In the genomic region with DNA sequence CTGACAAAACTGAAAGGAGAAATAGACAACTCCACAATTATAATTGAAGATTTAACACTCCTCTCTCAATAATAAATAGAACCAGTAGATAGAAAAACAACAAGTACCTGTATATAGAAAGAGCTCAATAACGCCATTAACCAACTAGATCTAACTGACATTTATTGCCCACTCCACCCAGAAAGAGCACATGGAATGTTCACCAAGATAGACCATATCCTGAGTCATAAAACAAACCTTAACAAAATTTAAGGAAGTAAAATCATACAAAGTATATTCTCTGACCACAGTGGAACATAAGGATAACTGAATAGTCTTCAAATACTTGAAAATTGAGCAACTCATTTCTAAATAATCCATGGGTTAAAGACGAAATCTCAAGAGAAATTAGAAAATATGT, we compare ENCODE assay signal across 21 cellular contexts. TPM values are rescaled to one million over a fixed set of nuclear protein-coding genes. Genes with fewer than 3 reads are reported as not detected.
"Had no signal": no experiment of that assay in that cellular context is flagged by ENCODE, and none has a peak within 500 bp of the region (broad histone marks: within the 10 kb centered on the region; RNA-seq: fewer than 3 reads in every experiment).

No MANE protein-coding gene starts in this region.

- H3K36me3 ChIP-seq: ascending aorta, right lobe of liver, spleen, thoracic aorta, upper lobe of right lung had no signal

- H3K9me3 Mint-ChIP-seq: activated naive CD4-positive, alpha-beta T cell treated with anti-CD3 and anti-CD28 coated beads, Interleukin-2, amount 10 ng/mL, durations not matched to agents 7 days and 5 days had no signal

- H3K27ac Mint-ChIP-seq: activated CD4-positive, alpha-beta memory T cell treated with anti-CD3 and anti-CD28 coated beads for 36 hours; activated CD4-positive, alpha-beta T cell treated with anti-CD3 and anti-CD28 coated beads for 36 hours; activated CD8-positive, alpha-beta memory T cell treated with anti-CD3 and anti-CD28 coated beads, Interleukin-2, amount 10 ng/mL, durations not matched to agents 7 days and 5 days; activated naive CD4-positive, alpha-beta T cell treated with anti-CD3 and anti-CD28 coated beads, Interleukin-2, amount 10 ng/mL, durations not matched to agents 7 days and 5 days; stimulated activated naive CD8-positive, alpha-beta T cell treated with anti-CD3 and anti-CD28 coated beads, Interleukin-15, amount 100 ng/mL, for 72 hours had no signal

- H3K9me3 ChIP-seq: right lobe of liver, thoracic aorta, upper lobe of right lung had no signal

- H3K4me3 Mint-ChIP-seq: activated CD4-positive, alpha-beta memory T cell treated with anti-CD3 and anti-CD28 coated beads for 36 hours; activated CD4-positive, alpha-beta T cell treated with anti-CD3 and anti-CD28 coated beads for 36 hours; activated CD8-positive, alpha-beta memory T cell treated with anti-CD3 and anti-CD28 coated beads, Interleukin-2, amount 10 ng/mL, durations not matched to agents 7 days and 5 days; activated naive CD4-positive, alpha-beta T cell treated with anti-CD3 and anti-CD28 coated beads, Interleukin-2, amount 10 ng/mL, durations not matched to agents 7 days and 5 days; neural crest cell; stimulated activated naive CD8-positive, alpha-beta T cell treated with anti-CD3 and anti-CD28 coated beads, Interleukin-15, amount 100 ng/mL, for 72 hours had no signal

- H3K4me3 ChIP-seq: ascending aorta, right lobe of liver, spleen, thoracic aorta, upper lobe of right lung had no signal

- H3K4me1 Mint-ChIP-seq: activated CD4-positive, alpha-beta T cell treated with anti-CD3 and anti-CD28 coated beads for 36 hours; activated CD8-positive, alpha-beta memory T cell treated with anti-CD3 and anti-CD28 coated beads, Interleukin-2, amount 10 ng/mL, durations not matched to agents 7 days and 5 days; activated naive CD4-positive, alpha-beta T cell treated with anti-CD3 and anti-CD28 coated beads, Interleukin-2, amount 10 ng/mL, durations not matched to agents 7 days and 5 days; neural crest cell; stimulated activated naive CD8-positive, alpha-beta T cell treated with anti-CD3 and anti-CD28 coated beads, Interleukin-15, amount 100 ng/mL, for 72 hours had no signal

- H3K36me3 Mint-ChIP-seq: activated CD4-positive, alpha-beta memory T cell treated with anti-CD3 and anti-CD28 coated beads for 36 hours; activated CD8-positive, alpha-beta memory T cell treated with anti-CD3 and anti-CD28 coated beads, Interleukin-2, amount 10 ng/mL, durations not matched to agents 7 days and 5 days; activated naive CD4-positive, alpha-beta T cell treated with anti-CD3 and anti-CD28 coated beads, Interleukin-2, amount 10 ng/mL, durations not matched to agents 7 days and 5 days had no signal

- FAIRE-seq: bronchial epithelial cell had no signal

- ATAC-seq: activated CD4-positive, alpha-beta T cell treated with anti-CD3 and anti-CD28 coated beads for 36 hours; activated CD8-positive, alpha-beta memory T cell treated with anti-CD3 and anti-CD28 coated beads, Interleukin-2, amount 10 ng/mL, durations not matched to agents 7 days and 5 days; esophagus mucosa; left lobe of liver; right lobe of liver; stimulated activated naive CD8-positive, alpha-beta T cell treated with anti-CD3 and anti-CD28 coated beads, Interleukin-15, amount 100 ng/mL, for 72 hours; upper lobe of right lung had no signal

- DNase-seq: activated CD4-positive, alpha-beta memory T cell treated with anti-CD3 and anti-CD28 coated beads for 36 hours; activated CD4-positive, alpha-beta T cell treated with anti-CD3 and anti-CD28 coated beads for 36 hours; activated CD8-positive, alpha-beta memory T cell treated with anti-CD3 and anti-CD28 coated beads, Interleukin-2, amount 10 ng/mL, durations not matched to agents 7 days and 5 days; activated naive CD4-positive, alpha-beta T cell treated with anti-CD3 and anti-CD28 coated beads, Interleukin-2, amount 10 ng/mL, durations not matched to agents 7 days and 5 days; activated T-cell treated with anti-CD3 and anti-CD28 coated beads, Interleukin-2, amount 50 U/mL, for 1 hour; islet precursor cell; midbrain; right lobe of liver; spleen; stimulated activated CD4-positive, alpha-beta T cell treated with anti-CD3 and anti-CD28 coated beads, Interleukin-1b, Interleukin-23, amount 100 ng/mL, for 48 hours; stimulated activated naive CD8-positive, alpha-beta T cell treated with anti-CD3 and anti-CD28 coated beads, Interleukin-15, amount 100 ng/mL, for 72 hours; upper lobe of right lung had no signal

- H3K27me3 ChIP-seq: ascending aorta, right lobe of liver, spleen, upper lobe of right lung had no signal

- H3K4me1 ChIP-seq: ascending aorta, right lobe of liver, spleen, upper lobe of right lung had no signal

- H3K27ac ChIP-seq: ascending aorta, right lobe of liver, spleen, thoracic aorta, upper lobe of right lung had no signal

RNA-seq across cellular contexts. Expression of a gene that starts 25.1 kb away (rescaled TPM):
- total RNA-seq: activated CD4-positive, alpha-beta memory T cell treated with anti-CD3 and anti-CD28 coated beads for 36 hours; activated CD4-positive, alpha-beta T cell treated with anti-CD3 and anti-CD28 coated beads for 36 hours; activated CD8-positive, alpha-beta memory T cell treated with anti-CD3 and anti-CD28 coated beads, Interleukin-2, amount 10 ng/mL, durations not matched to agents 7 days and 5 days; esophagus mucosa; lung microvascular endothelial cell; neural crest cell; osteoblast; pulmonary artery endothelial cell had no signal
